ENCODE assay signal across 14 cellular contexts in genomic region chr1:235735630-235736029, GRCh38.
"Had no signal": no experiment of that assay in that cellular context is flagged by ENCODE, and none has a peak within 500 bp of the region (broad histone marks: within the 10 kb centered on the region; RNA-seq: fewer than 3 reads in every experiment).

No MANE protein-coding gene starts in this region.

- DNase-seq: activated CD4-positive, alpha-beta T cell treated with anti-CD3 and anti-CD28 coated beads, Interleukin-2, amount 10 ng/mL, durations not matched to agents 24 days and 14 days; activated CD8-positive, alpha-beta memory T cell treated with anti-CD3 and anti-CD28 coated beads, Interleukin-2, amount 50 U/mL, for 4 hours; activated CD8-positive, alpha-beta T cell treated with anti-CD3 and anti-CD28 coated beads, Interleukin-2, amount 10 ng/mL, durations not matched to agents 7 days and 5 days; activated gamma-delta T cell treated with Interleukin-2 at 50 U/mL for 16 hours; activated T-cell treated with anti-CD3 and anti-CD28 coated beads, Interleukin-2, amount 50 U/mL, for 72 hours; aorta; cerebellar nuclear complex; effector CD8-positive, alpha-beta T cell; hypothalamus; lower lobe of right lung; right cardiac atrium; WERI-Rb-1 had no signal

- H3K27me3 Mint-ChIP-seq: activated CD4-positive, alpha-beta T cell treated with anti-CD3 and anti-CD28 coated beads, Interleukin-2, amount 10 ng/mL, durations not matched to agents 24 days and 14 days had no signal

- H3K27ac Mint-ChIP-seq: activated CD4-positive, alpha-beta T cell treated with anti-CD3 and anti-CD28 coated beads, Interleukin-2, amount 10 ng/mL, durations not matched to agents 24 days and 14 days; activated CD8-positive, alpha-beta T cell treated with anti-CD3 and anti-CD28 coated beads, Interleukin-2, amount 10 ng/mL, durations not matched to agents 7 days and 5 days; mesothelial cell of epicardium had no signal

- ATAC-seq: activated CD8-positive, alpha-beta T cell treated with anti-CD3 and anti-CD28 coated beads, Interleukin-2, amount 10 ng/mL, durations not matched to agents 7 days and 5 days; lower lobe of right lung; right cardiac atrium had no signal

- H3K4me3 Mint-ChIP-seq: activated CD4-positive, alpha-beta T cell treated with anti-CD3 and anti-CD28 coated beads, Interleukin-2, amount 10 ng/mL, durations not matched to agents 24 days and 14 days; activated CD8-positive, alpha-beta T cell treated with anti-CD3 and anti-CD28 coated beads, Interleukin-2, amount 10 ng/mL, durations not matched to agents 7 days and 5 days; activated T-cell treated with anti-CD3 and anti-CD28 coated beads, Interleukin-2, amount 50 U/mL, for 72 hours; mesothelial cell of epicardium had no signal

- H3K9me3 Mint-ChIP-seq: activated T-cell treated with anti-CD3 and anti-CD28 coated beads, Interleukin-2, amount 50 U/mL, for 72 hours; mesothelial cell of epicardium had no signal

- H3K4me1 Mint-ChIP-seq: mesothelial cell of epicardium had no signal

- FAIRE-seq: endothelial cell of umbilical vein had no signal
